7 cellular contexts compared by ENCODE assay signal in genomic region chr15:73927003-73927475, GRCh38. TPM values are rescaled to one million over a fixed set of nuclear protein-coding genes. Genes with fewer than 3 reads are reported as not detected.
DNase-seq lines count a peak whose midpoint lies in the region; ATAC-seq and TF ChIP-seq lines count a peak whose summit lies in the region.

No MANE protein-coding gene starts in this region.

- peak overlapping the region; percentile 79 for H3K9ac ChIP-seq in HCT116 (ENCODE audit: low read length)

- H3K36me3 ChIP-seq in HCT116 (ENCODE audit: control insufficient read depth in 1 of 2, insufficient read depth in 2 of 2, low read length in 2 of 2) = no peaks in the 10 kb centered on the region
- H3K36me3 ChIP-seq in RWPE2 (ENCODE audit: low read depth) = no peaks in the 10 kb centered on the region

- ATAC-seq in HCT116 (peak; percentile 59), RWPE2 (ENCODE audit: low read depth) (peak; percentile 5)

- POLR2A ChIA-PET in HCT116 (lab: Charles Lee) = interaction anchor here (0.8 kb wide), 1 partner anchor 39 kb away, joined by 3 read pairs; no protein-coding TSS in a partner anchor

- no peaks in the 10 kb centered on the region for H4K20me1 ChIP-seq in HCT116 (ENCODE audit: insufficient read depth)

- H2AFZ ChIP-seq in HCT116 (ENCODE audit: low read depth, low read length, poor library complexity, severe bottlenecking) = no peak overlapping the region

- H3K4me1 ChIP-seq in HCT116 (ENCODE audit: control insufficient read depth in 1 of 2, insufficient read depth in 2 of 2, low read length in 2 of 2) (peaks cover 27 to 46% of the 10 kb centered on the region in 2 experiments), RWPE2 (ENCODE audit: insufficient read depth, poor library complexity, severe bottlenecking) (peaks cover 20% of the 10 kb centered on the region)

- H3K9me3 ChIP-seq in HCT116 (ENCODE audit: control insufficient read depth in 1 of 2, insufficient read depth in 1 of 2, low read depth in 1 of 2, low read length in 2 of 2) (no peaks in the 10 kb centered on the region), RWPE2 (ENCODE audit: severe bottlenecking) (no peaks in the 10 kb centered on the region)

- H3K79me2 ChIP-seq in HCT116 (ENCODE audit: insufficient read depth, low read length) = no peaks in the 10 kb centered on the region

- no TSS peak for BruUV-seq in HCT116 (replicated peaks; lab: Mats Ljungman, UMichigan)

- TF ChIP-seq CTCF in HCT116 (IDR thresholded peaks at IDR 0.05 in 2 of 3, conservative IDR thresholded peaks at IDR 0.05 in 1 of 3; ENCODE audit: borderline replicate concordance in 1 of 3, insufficient read depth in 1 of 3, low read depth in 2 of 3, low read length in 2 of 3) = no peak
- TF ChIP-seq CTCF in RWPE2 (IDR thresholded peaks at IDR 0.05; ENCODE audit: poor library complexity, severe bottlenecking) = no peak

- no peaks in the 10 kb centered on the region for H3K27me3 ChIP-seq in HCT116 (ENCODE audit: insufficient read depth, low read length)
- no peaks in the 10 kb centered on the region for H3K27me3 ChIP-seq in RWPE2 (ENCODE audit: insufficient read depth, poor library complexity, severe bottlenecking)

- DNase-seq in HCT116 (ENCODE audit: low read depth, low spot score) (peak; percentile 6), RWPE2 (ENCODE audit: low spot score) (no peak), astrocyte of the hippocampus (ENCODE audit: low read depth, low spot score) (peak; percentile 77), iPS-NIHi7 (ENCODE audit: extremely low spot score) (peak; percentile 74), medulla oblongata (ENCODE audit: extremely low spot score) (no peak), NCI-H2029 (lab: John Stamatoyannopoulos, UW) (no peak)
- peak; percentile 38 for DNase-seq in stimulated activated CD4-positive, alpha-beta T cell treated with anti-CD3 and anti-CD28 coated beads, Interleukin-12 subunit alpha, Interleukin-12 subunit beta, amount 100 ng/mL, for 4 hours

- H3K4me2 ChIP-seq in HCT116 (ENCODE audit: low read length) = peak overlapping the region; percentile 91

- peak overlapping the region; percentile 57 to 77 for H3K4me3 ChIP-seq in HCT116 (replicated peaks in 1 of 2; ENCODE audit: low read depth in 1 of 2, low read length in 2 of 2)
- H3K4me3 ChIP-seq in RWPE2 (ENCODE audit: severe bottlenecking) = peak overlapping the region; percentile 47

- H3K27ac ChIP-seq in HCT116 (ENCODE audit: low read depth, low read length) (peak overlapping the region; percentile 94), RWPE2 (ENCODE audit: poor library complexity, severe bottlenecking) (peak overlapping the region; percentile 70)

- TF ChIP-seq RAD21 in HCT116 (IDR thresholded peaks at IDR 0.05; ENCODE audit: low read depth) = no peak

- no peak for TF ChIP-seq POLR2A in HCT116 (IDR thresholded peaks at IDR 0.05; ENCODE audit: borderline replicate concordance, extremely low read depth, insufficient read depth, insufficient read length)

- intact Hi-C loops in HCT116 (cut with micrococcal nuclease) = no loop called here

- no peaks in the 10 kb centered on the region for H3K9me2 ChIP-seq in HCT116 (ENCODE audit: insufficient read depth)

- CTCF ChIA-PET in HCT116 (lab: Charles Lee) = interaction anchor here (0.6 to 2.7 kb wide), 13 partner anchors 9 to 621 kb away, joined by 3 to 13 read pairs (median 6); partner anchors contain the start of gene TBC1D21

- RAD21 ChIA-PET in HCT116 (lab: Charles Lee; ENCODE audit: low non-redundant PET in 1 of 2, low total read pairs in 2 of 2, uncharacterized antibody in 2 of 2, unreplicated experiment in 2 of 2) = no interaction called here

TF ChIP-seq in HCT116, 20 proteins besides CTCF, POLR2A, EP300 and RAD21:
- TF ChIP-seq TCF7L2 (IDR thresholded peaks at IDR 0.05; ENCODE audit: borderline replicate concordance, extremely low read depth, insufficient read depth, insufficient read length) (peak; percentile 2), ZNF274 (IDR thresholded peaks at IDR 0.05; ENCODE audit: low read depth, low read length) (no peak), MAX (IDR thresholded peaks at IDR 0.05) (peak; percentile 13; the same call in 1 of the 2 replicates)

RNA-seq across cellular contexts. Expression of gene LOXL1, which starts 0.8 kb away (rescaled TPM):
- total RNA-seq in HCT116 (2021; ENCODE audit: unreplicated experiment) = 14.9 TPM
- polyA plus RNA-seq in HCT116 (2012) = 18.6 and 21.7 TPM in 2 replicates

RNA-seq across cellular contexts. Expression of gene TBC1D21, which starts 53.7 kb away (rescaled TPM):
- total RNA-seq in HCT116 (2021; ENCODE audit: unreplicated experiment) = not detected
- not detected in 2 replicates for polyA plus RNA-seq in HCT116 (2012)

Comparison
In these comparisons a context has a peak if more than half of its experiments do, and no peak if none do; other contexts are left out.
1. DNase-seq: peak in HCT116 (single experiment), astrocyte of the hippocampus (single experiment), iPS-NIHi7 (single experiment) and stimulated activated CD4-positive, alpha-beta T cell treated with anti-CD3 and anti-CD28 coated beads, Interleukin-12 subunit alpha, Interleukin-12 subunit beta, amount 100 ng/mL, for 4 hours (single experiment); none in RWPE2 (single experiment), medulla oblongata (single experiment) and NCI-H2029 (single experiment).